In the genomic region with DNA sequence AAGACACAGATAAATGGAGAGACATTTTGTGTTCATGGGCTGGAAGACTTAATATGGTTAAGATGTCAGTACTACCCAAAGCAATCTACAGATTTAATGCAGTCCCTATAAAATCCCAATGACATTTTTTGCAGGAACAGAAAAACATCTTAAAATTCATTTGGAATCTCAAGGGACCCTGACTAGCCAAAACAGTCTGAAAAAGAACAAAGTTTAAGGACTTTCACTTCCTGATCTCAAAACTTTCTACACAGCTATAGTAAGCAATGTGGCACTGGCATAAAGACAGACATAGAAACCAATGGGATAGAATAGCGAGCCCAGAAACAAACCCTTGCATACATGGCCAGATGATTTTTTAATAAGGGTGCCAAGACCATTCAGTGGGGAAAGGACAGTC, we compare ENCODE assay signal across 23 cellular contexts. TPM values are rescaled to one million over a fixed set of nuclear protein-coding genes. Genes with fewer than 3 reads are reported as not detected.
DNase-seq lines count a peak whose midpoint lies in the region; ATAC-seq, FAIRE-seq and TF ChIP-seq lines count a peak whose summit lies in the region.
"Had no signal": no experiment of that assay in that cellular context is flagged by ENCODE, and none has a peak within 500 bp of the region (broad histone marks: within the 10 kb centered on the region; RNA-seq: fewer than 3 reads in every experiment).

No MANE protein-coding gene starts in this region.

- no peak overlapping the region for H2AFZ ChIP-seq in PC-3 (ENCODE audit: low read length)
- H2AFZ ChIP-seq: GM23338, PC-9 had no signal

- no peaks in the 10 kb centered on the region for H3K79me2 ChIP-seq in PC-3 (ENCODE audit: low read length)

- ATAC-seq in PC-3 = no peak
- no peak for ATAC-seq in HG03175 (IDR thresholded peaks at IDR 0.05; ENCODE audit: unreplicated experiment)
- ATAC-seq: A549, GM23338 had no signal

- FAIRE-seq in GM12891 (lab: Jason Lieb, UNC) = no peak
- FAIRE-seq: A549 had no signal

- TF ChIP-seq CTCF in PC-3 (conservative IDR thresholded peaks at IDR 0.05; ENCODE audit: low read depth, low read length) = no peak
- no peak for TF ChIP-seq CTCF in endothelial cell (IDR thresholded peaks at IDR 0.05; ENCODE audit: unreplicated experiment)
- no peak for TF ChIP-seq CTCF in vagina (IDR thresholded peaks at IDR 0.05)
- no peak for TF ChIP-seq CTCF in type B pancreatic cell (conservative IDR thresholded peaks at IDR 0.05)

- POLR2A ChIA-PET in PC-3 (lab: Charles Lee; ENCODE audit: unreplicated experiment) = no interaction called here

- H3K4me3 ChIP-seq in BLaER1 (0 out of 2 replicates have a peak overlapping the region, but pooled peaks have one; percentile 1), PC-3 (ENCODE audit: low read length) (no peak overlapping the region), vagina (no peak overlapping the region)
- H3K4me3 ChIP-seq: A549, GM23338, PC-9, SJCRH30 had no signal

- TSS peak; percentile 15 for BruUV-seq in PC-3 (replicated peaks; lab: Mats Ljungman, UMichigan)

- peaks cover 49% of the 10 kb centered on the region for H3K36me3 ChIP-seq in BLaER1
- H3K36me3 ChIP-seq in PC-3 (ENCODE audit: low read depth, low read length) = peaks cover 30% of the 10 kb centered on the region
- H3K36me3 ChIP-seq in vagina = peaks cover 0 to 36% of the 10 kb centered on the region in 2 donors

- H3K4me2 ChIP-seq in BLaER1 (peak overlapping the region; percentile 54), PC-3 (ENCODE audit: low read length) (no peak overlapping the region)
- H3K4me2 ChIP-seq: A549, GM23338, PC-9 had no signal

- H3F3A ChIP-seq in PC-3 (ENCODE audit: low read length, unreplicated experiment) = no peaks in the 10 kb centered on the region

- H3K27ac ChIP-seq in BLaER1 = no peak overlapping the region
- H3K27ac ChIP-seq in PC-3 (ENCODE audit: low read length) = no peak overlapping the region
- H3K27ac ChIP-seq in vagina = no peak overlapping the region
- H3K27ac ChIP-seq: A549, PC-9, SJCRH30 had no signal

- CTCF ChIA-PET in PC-3 (lab: Charles Lee) = no interaction called here

- H3K36me3 Mint-ChIP-seq in endothelial cell (ENCODE audit: low read depth, unreplicated experiment) (peaks cover 51% of the 10 kb centered on the region), type B pancreatic cell (peaks cover 49% of the 10 kb centered on the region)

- H4K20me1 ChIP-seq in BLaER1 = no peaks in the 10 kb centered on the region
- H4K20me1 ChIP-seq in PC-3 (ENCODE audit: low read length) = no peaks in the 10 kb centered on the region

- peaks cover 32% of the 10 kb centered on the region for H3K9me3 Mint-ChIP-seq in endothelial cell (ENCODE audit: unreplicated experiment)
- peaks cover 11% of the 10 kb centered on the region for H3K9me3 Mint-ChIP-seq in type B pancreatic cell

- H3K27me3 ChIP-seq in BLaER1 = no peaks in the 10 kb centered on the region
- no peaks in the 10 kb centered on the region for H3K27me3 ChIP-seq in PC-3 (ENCODE audit: low read length)
- H3K27me3 ChIP-seq in vagina = no peaks in the 10 kb centered on the region
- H3K27me3 ChIP-seq: SJCRH30 had no signal

- H3K27me3 Mint-ChIP-seq in endothelial cell (ENCODE audit: unreplicated experiment) = peaks cover 2% of the 10 kb centered on the region
- H3K27me3 Mint-ChIP-seq in type B pancreatic cell = no peaks in the 10 kb centered on the region

- no peak overlapping the region for H3K27ac Mint-ChIP-seq in endothelial cell (ENCODE audit: unreplicated experiment)
- H3K27ac Mint-ChIP-seq in type B pancreatic cell = no peak overlapping the region
- H3K27ac Mint-ChIP-seq: GM23338; T-helper 1 cell treated with Interleukin-12 subunit alpha and Interleukin-12 subunit beta and Interleukin-4 antibody, amounts not matched to agents 30 μg/mL and 1 μg/mL, for 36 hours had no signal

- H3K9me2 ChIP-seq in PC-3 (replicated peaks; ENCODE audit: low read length) = no peaks in the 10 kb centered on the region

- H3K4me1 Mint-ChIP-seq in endothelial cell (ENCODE audit: unreplicated experiment) (no peaks in the 10 kb centered on the region), type B pancreatic cell (ENCODE audit: unreplicated experiment) (no peaks in the 10 kb centered on the region)
- H3K4me1 Mint-ChIP-seq: GM23338 had no signal

- H3K9me3 ChIP-seq in BLaER1 = peaks cover 43% of the 10 kb centered on the region
- no peaks in the 10 kb centered on the region for H3K9me3 ChIP-seq in PC-3 (ENCODE audit: low read length)
- H3K9me3 ChIP-seq in vagina = peaks cover 16% of the 10 kb centered on the region

- H3K9ac ChIP-seq in BLaER1 = no peak overlapping the region
- H3K9ac ChIP-seq in PC-3 (ENCODE audit: low read length) = no peak overlapping the region

- H3K4me3 Mint-ChIP-seq in endothelial cell (ENCODE audit: unreplicated experiment) (peak overlapping the region; percentile 52), type B pancreatic cell (no peak overlapping the region)
- H3K4me3 Mint-ChIP-seq: GM23338; T-helper 1 cell treated with Interleukin-12 subunit alpha and Interleukin-12 subunit beta and Interleukin-4 antibody, amounts not matched to agents 30 μg/mL and 1 μg/mL, for 36 hours had no signal

- DNase-seq in GM12891 (ENCODE audit: insufficient read length, low spot score) (no peak), PC-3 (no peak), endothelial cell (ENCODE audit: low spot score) (no peak), NCI-H1105 (lab: John Stamatoyannopoulos, UW) (no peak), vagina (ENCODE audit: extremely low spot score in 2 of 2) (no peak), type B pancreatic cell (ENCODE audit: extremely low spot score, unreplicated experiment) (no peak)
- DNase-seq: C1 segment of cervical spinal cord; COR-L47; GF-D8; HCEC 1CT; NCI-H1092 treated with DMSO at 0.1 percent for 48 hours; NCI-H2081; NCI-H2171 treated with DMSO at 0.1 percent for 48 hours; NCI-H510A; NCI-H748 treated with DMSO at 0.1 percent for 48 hours; NK-92 treated with Interleukin-12 subunit alpha and Interleukin-12 subunit beta, amount 100 ng/mL, for 24 hours; PC-9; SJCRH30 had no signal

- intact Hi-C loops in PC-3 (cut with micrococcal nuclease) = no loop called here
- intact Hi-C loops in vagina (cut with DNase I) = no loop called here

- TF ChIP-seq POLR2A in GM12891 (IDR thresholded peaks at IDR 0.05; ENCODE audit: low read depth, low read length) (no peak), vagina (IDR thresholded peaks at IDR 0.05) (no peak)

- H3K4me1 ChIP-seq in BLaER1 = peaks cover 42% of the 10 kb centered on the region
- no peaks in the 10 kb centered on the region for H3K4me1 ChIP-seq in PC-3 (ENCODE audit: insufficient read depth, low read length)
- no peaks in the 10 kb centered on the region for H3K4me1 ChIP-seq in vagina
- H3K4me1 ChIP-seq: A549, SJCRH30 had no signal

TF ChIP-seq in GM12891, 5 proteins besides CTCF, POLR2A, EP300 and RAD21:
- peak; percentile 60 for TF ChIP-seq SPI1 (IDR thresholded peaks at IDR 0.05; ENCODE audit: low read depth, low read length)
- no peak for TF ChIP-seq POLR2AphosphoS5 (IDR thresholded peaks at IDR 0.05; ENCODE audit: low read depth, low read length)

RNA-seq across cellular contexts. Expression of a gene that starts 9.7 kb away (rescaled TPM):
- 7.8 TPM for polyA plus RNA-seq in GM12891 (2012; ENCODE audit: low read depth, missing spikeins)
- total RNA-seq in PC-3 (2014; rRNA removed) (16.4 and 32.0 TPM in 2 replicates), endothelial cell (ENCODE audit: unreplicated experiment) (44.7 TPM), vagina (20.9 TPM), type B pancreatic cell (ENCODE audit: low replicate concordance) (33.9 and 58.2 TPM in 2 replicates)

RNA-seq across cellular contexts. Expression of a gene that starts 44.2 kb away (rescaled TPM):
- 25.6 TPM for polyA plus RNA-seq in GM12891 (2012; ENCODE audit: low read depth, missing spikeins)
- 65.9 and 77.3 TPM in 2 replicates for total RNA-seq in PC-3 (2014; rRNA removed)
- 46.8 TPM for total RNA-seq in endothelial cell (ENCODE audit: unreplicated experiment)
- total RNA-seq in vagina = 57.9 TPM
- total RNA-seq in type B pancreatic cell (ENCODE audit: low replicate concordance) = 34.5 and 45.2 TPM in 2 replicates
